ENCODE assay signal across 21 cellular contexts in the genomic region with DNA sequence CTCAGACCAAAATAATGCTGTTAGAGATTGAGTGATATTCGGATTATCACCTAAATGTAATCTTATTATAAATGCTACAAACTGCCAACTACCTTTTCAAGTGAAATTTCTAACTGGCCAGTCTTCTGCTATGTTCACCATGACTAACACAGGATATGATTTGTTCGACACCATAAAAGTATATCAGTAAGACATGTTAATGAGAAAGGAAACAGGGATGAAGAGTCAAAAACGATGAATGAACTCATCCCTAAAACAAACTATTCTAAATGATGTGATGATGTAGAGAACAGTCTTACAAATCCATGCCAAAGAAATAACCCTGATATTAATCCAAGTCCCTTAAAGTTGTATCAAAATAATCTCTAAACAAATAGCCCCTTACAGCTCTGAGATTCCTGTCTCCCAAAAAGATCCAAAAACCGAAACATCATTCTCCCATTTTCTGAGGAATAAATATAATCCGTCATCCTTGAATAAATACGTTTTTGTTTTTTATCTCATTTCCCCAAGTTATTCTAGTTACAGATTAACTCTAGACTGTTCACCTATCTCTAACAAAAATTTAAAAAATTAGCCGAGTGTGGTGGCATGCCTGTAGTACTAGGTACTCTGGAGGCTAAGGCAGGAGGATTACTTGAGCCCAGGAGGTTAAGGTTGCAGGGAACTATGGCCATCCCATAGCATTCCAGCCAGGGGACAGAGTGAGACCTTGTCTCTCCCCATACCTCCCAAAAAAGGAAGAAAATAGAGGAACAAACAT. TPM values are rescaled to one million over a fixed set of nuclear protein-coding genes. Genes with fewer than 3 reads are reported as not detected.
A peak's percentile ranks its signal among the peaks of the same experiment; 100 is the strongest.
DNase-seq lines count a peak whose midpoint lies in the region; ATAC-seq and TF ChIP-seq lines count a peak whose summit lies in the region.
"Had no signal": no experiment of that assay in that cellular context is flagged by ENCODE, and none has a peak within 500 bp of the region (broad histone marks: within the 10 kb centered on the region; RNA-seq: fewer than 3 reads in every experiment).

No MANE protein-coding gene starts in this region.

- no peaks in the 10 kb centered on the region for H3K79me2 ChIP-seq in trophoblast cell (ENCODE audit: control insufficient read depth, insufficient read depth, low read length, poor library complexity)

- H2AFZ ChIP-seq in IMR-90 (replicated peaks; ENCODE audit: low read length, poor library complexity), result no peak overlapping the region
- no peak overlapping the region for H2AFZ ChIP-seq in trophoblast cell (ENCODE audit: insufficient read depth, low read length, poor library complexity)

- no peak overlapping the region for H2AK5ac ChIP-seq in IMR-90 (ENCODE audit: low read depth, low read length)
- H2AK5ac ChIP-seq in trophoblast cell (ENCODE audit: low read length), result no peak overlapping the region

- H3K4me1 Mint-ChIP-seq in activated T-cell treated with anti-CD3 and anti-CD28 coated beads, Interleukin-2, amount 50 U/mL, for 4 hours (ENCODE audit: low read depth), result peaks cover 94% of the 10 kb centered on the region

- H2BK120ac ChIP-seq in IMR-90 (ENCODE audit: low read depth, low read length), result no peak overlapping the region
- no peak overlapping the region for H2BK120ac ChIP-seq in trophoblast cell (ENCODE audit: insufficient read depth, low read length, poor library complexity)

- H3K4me2 ChIP-seq in IMR-90 (ENCODE audit: low read depth, low read length) (no peak overlapping the region), trophoblast cell (ENCODE audit: low read length) (no peak overlapping the region)

- H3K4me1 ChIP-seq in IMR-90 (ENCODE audit: control insufficient read depth, insufficient read depth, low read length) (peaks cover 2% of the 10 kb centered on the region), trophoblast cell (ENCODE audit: control insufficient read depth in 1 of 2, insufficient read depth in 2 of 2, low read length in 2 of 2) (peaks cover 0 to 2% of the 10 kb centered on the region in 2 experiments), lower lobe of right lung (peaks cover 91% of the 10 kb centered on the region), stomach (peaks cover 34 to 98% (median 70%) of the 10 kb centered on the region in 4 donors), adrenal gland (replicated peaks in 1 of 2) (peaks cover 15 to 55% of the 10 kb centered on the region in 2 donors)
- H3K4me1 ChIP-seq: colonic mucosa had no signal

- no peak overlapping the region for H4K8ac ChIP-seq in IMR-90 (ENCODE audit: low read depth in 2 of 2, low read length in 2 of 2)
- H4K8ac ChIP-seq in trophoblast cell (ENCODE audit: low read depth, low read length), result no peak overlapping the region

- no peak for TF ChIP-seq CTCF in IMR-90 (conservative IDR thresholded peaks at IDR 0.05; ENCODE audit: low read depth, low read length)
- TF ChIP-seq CTCF in fibroblast of mammary gland (conservative IDR thresholded peaks at IDR 0.05; ENCODE audit: control insufficient read depth, insufficient read depth, low read depth, low read length), result no peak
- no peak for TF ChIP-seq CTCF in lower lobe of right lung (IDR thresholded peaks at IDR 0.05)
- TF ChIP-seq CTCF in stomach (IDR thresholded peaks at IDR 0.05), result no peak
- no peak for TF ChIP-seq CTCF in adrenal gland (IDR thresholded peaks at IDR 0.05)

- H3K79me1 ChIP-seq in IMR-90 (ENCODE audit: low read depth in 1 of 2, low read length in 2 of 2), result peaks cover 3 to 54% of the 10 kb centered on the region in 2 experiments; a peak in 3 of 4 replicates
- no peaks in the 10 kb centered on the region for H3K79me1 ChIP-seq in trophoblast cell (ENCODE audit: low read length)

- H2AK9ac ChIP-seq in IMR-90 (replicated peaks; ENCODE audit: low read depth, low read length, poor library complexity), result no peak overlapping the region

- peaks cover 71% of the 10 kb centered on the region for H4K20me1 ChIP-seq in IMR-90 (ENCODE audit: insufficient read depth, low read length)

- CTCF ChIA-PET in IMR-90 (lab: Yijun Ruan, JAX), result interaction anchor here (1.1 to 1.5 kb wide), 2 partner anchors 12 to 218 kb away, joined by 3 to 5 read pairs; no protein-coding TSS in a partner anchor

- no peaks in the 10 kb centered on the region for H3K27me3 Mint-ChIP-seq in activated T-cell treated with anti-CD3 and anti-CD28 coated beads, Interleukin-2, amount 50 U/mL, for 4 hours (ENCODE audit: low read depth)
- H3K27me3 Mint-ChIP-seq: type B pancreatic cell had no signal

- no peak overlapping the region for H3K4ac ChIP-seq in IMR-90 (ENCODE audit: low read depth, low read length)
- peak overlapping the region; percentile 72 for H3K4ac ChIP-seq in trophoblast cell (ENCODE audit: low read depth, low read length)

- intact Hi-C loops in IMR-90 (cut with micrococcal nuclease) (no loop called here), lower lobe of right lung (cut with DNase I) (no loop called here), stomach (cut with DNase I; ENCODE audit: low total_unique reads) (no loop called here), adrenal gland (cut with DNase I) (no loop called here)

- H4K12ac ChIP-seq in trophoblast cell (ENCODE audit: low read depth, low read length), result no peak overlapping the region

- WGBS in IMR-90 (ENCODE audit: extremely low coverage in 2 of 2, insufficient read length in 1 of 2), 2 experiments, result no CpG with 5 or more reads among the region's 7 CpGs
- WGBS in trophoblast cell (ENCODE audit: extremely low coverage, insufficient coverage, insufficient read length), result no CpG with 5 or more reads among the region's 7 CpGs
- WGBS in stomach, 5 donors, result 48 to 60% (median 57%) methylated on average over 7 of the region's 7 CpGs
- 79 to 84% (median 82%) methylated on average over 7 of the region's 7 CpGs for WGBS in adrenal gland, 4 donors

- H3K23ac ChIP-seq in IMR-90 (ENCODE audit: low read depth, low read length), result 0 out of 2 replicates have a peak overlapping the region, but pooled peaks have one; percentile 11
- H3K23ac ChIP-seq in trophoblast cell (ENCODE audit: low read length), result no peak overlapping the region

- no peak for TF ChIP-seq RAD21 in IMR-90 (IDR thresholded peaks at IDR 0.05; ENCODE audit: low read length)

- dilution Hi-C loops in IMR-90 (cut with HindIII; ENCODE audit: low sequenced_read_pairs, unreplicated experiment), result no loop called here

- H4K91ac ChIP-seq in IMR-90 (ENCODE audit: insufficient read depth, low read depth, low read length), result no peak overlapping the region
- no peak overlapping the region for H4K91ac ChIP-seq in trophoblast cell (ENCODE audit: low read depth, low read length)

- H3K9me3 ChIP-seq in IMR-90 (ENCODE audit: control insufficient read depth, insufficient read depth, low read length), result no peaks in the 10 kb centered on the region
- no peaks in the 10 kb centered on the region for H3K9me3 ChIP-seq in trophoblast cell (ENCODE audit: insufficient read depth, low read depth, low read length)
- no peaks in the 10 kb centered on the region for H3K9me3 ChIP-seq in lower lobe of right lung
- H3K9me3 ChIP-seq in stomach, result no peaks in the 10 kb centered on the region
- no peaks in the 10 kb centered on the region for H3K9me3 ChIP-seq in adrenal gland (replicated peaks in 1 of 3)
- H3K9me3 ChIP-seq: colonic mucosa had no signal

- peaks cover 32% of the 10 kb centered on the region for H3K36me3 Mint-ChIP-seq in activated T-cell treated with anti-CD3 and anti-CD28 coated beads, Interleukin-2, amount 50 U/mL, for 4 hours (ENCODE audit: insufficient read depth)

- H3K27ac ChIP-seq in IMR-90 (ENCODE audit: insufficient read depth, low read length), result no peak overlapping the region
- H3K27ac ChIP-seq in trophoblast cell (ENCODE audit: low read depth, low read length), result no peak overlapping the region
- no peak overlapping the region for H3K27ac ChIP-seq in lower lobe of right lung
- H3K27ac ChIP-seq in stomach, result no peak overlapping the region
- H3K27ac ChIP-seq in adrenal gland, result no peak overlapping the region
- H3K27ac ChIP-seq: colonic mucosa, HL-60, WERI-Rb-1 had no signal

- H3K9me3 Mint-ChIP-seq in activated T-cell treated with anti-CD3 and anti-CD28 coated beads, Interleukin-2, amount 50 U/mL, for 4 hours, result no peaks in the 10 kb centered on the region

- in situ Hi-C loops in IMR-90 (cut with MboI; ENCODE audit: low sequenced_read_pairs), result no loop called here

- H3K9ac ChIP-seq in IMR-90 (ENCODE audit: low read depth, low read length) (no peak overlapping the region), trophoblast cell (ENCODE audit: low read length) (no peak overlapping the region)

- no peaks in the 10 kb centered on the region for H3K27me3 ChIP-seq in IMR-90 (ENCODE audit: control insufficient read depth, insufficient read depth, low read length)
- H3K27me3 ChIP-seq in trophoblast cell (ENCODE audit: insufficient read depth, low read length), result no peaks in the 10 kb centered on the region
- no peaks in the 10 kb centered on the region for H3K27me3 ChIP-seq in lower lobe of right lung (ENCODE audit: low read depth)
- no peaks in the 10 kb centered on the region for H3K27me3 ChIP-seq in stomach
- H3K27me3 ChIP-seq in adrenal gland, result no peaks in the 10 kb centered on the region
- H3K27me3 ChIP-seq: colonic mucosa had no signal

- BruUV-seq in IMR-90 (replicated peaks; lab: Mats Ljungman, UMichigan), result no TSS peak

- peak; percentile 55 to 68 for ATAC-seq in activated T-cell treated with anti-CD3 and anti-CD28 coated beads, Interleukin-2, amount 50 U/mL, for 4 hours
- ATAC-seq in IMR-90 (ENCODE audit: low read depth), result no peak
- no peak for ATAC-seq in lower lobe of right lung

- H3K9me1 ChIP-seq in IMR-90 (ENCODE audit: insufficient read depth, low read length), result 0 out of 2 replicates have a peak, but pooled peaks cover 5% of the 10 kb centered on the region

- TF ChIP-seq EP300 in stomach (IDR thresholded peaks at IDR 0.05), result no peak

- H2BK20ac ChIP-seq in IMR-90 (ENCODE audit: low read depth, low read length), result no peak overlapping the region

- H3K4me3 Mint-ChIP-seq in activated T-cell treated with anti-CD3 and anti-CD28 coated beads, Interleukin-2, amount 50 U/mL, for 4 hours, result no peak overlapping the region
- H3K4me3 Mint-ChIP-seq: type B pancreatic cell had no signal

- H3K14ac ChIP-seq in IMR-90 (replicated peaks; ENCODE audit: low read depth, low read length), result no peak overlapping the region
- H3K14ac ChIP-seq in trophoblast cell (ENCODE audit: low read length), result no peak overlapping the region

- H3K4me3 ChIP-seq in IMR-90 (ENCODE audit: insufficient read depth, low read depth, low read length) (no peak overlapping the region), fibroblast of mammary gland (ENCODE audit: control insufficient read depth, low read depth, low read length) (no peak overlapping the region), trophoblast cell (ENCODE audit: low read depth, low read length) (no peak overlapping the region), lower lobe of right lung (no peak overlapping the region), stomach (no peak overlapping the region), adrenal gland (no peak overlapping the region)
- H3K4me3 ChIP-seq: colonic mucosa had no signal

- H3K36me3 ChIP-seq in IMR-90 (ENCODE audit: control insufficient read depth, insufficient read depth, low read length) (0 out of 2 replicates have a peak, but pooled peaks cover 1% of the 10 kb centered on the region), trophoblast cell (ENCODE audit: control insufficient read depth in 1 of 2, insufficient read depth in 2 of 2, low read length in 2 of 2) (no peaks in the 10 kb centered on the region), lower lobe of right lung (no peaks in the 10 kb centered on the region), stomach (no peaks in the 10 kb centered on the region), adrenal gland (replicated peaks in 1 of 2) (no peaks in the 10 kb centered on the region)
- H3K36me3 ChIP-seq: colonic mucosa had no signal

- no peak for DNase-seq in activated T-cell treated with anti-CD3 and anti-CD28 coated beads, Interleukin-2, amount 50 U/mL, for 4 hours
- DNase-seq in activated T-cell treated with anti-CD3 and anti-CD28 coated beads for 4 hours, result no peak
- DNase-seq in IMR-90, result no peak
- DNase-seq in fibroblast of mammary gland (ENCODE audit: low read depth), result peak; percentile 8
- no peak for DNase-seq in trophoblast cell
- no peak for DNase-seq in lower lobe of right lung
- no peak for DNase-seq in stomach
- DNase-seq in adrenal gland, result no peak
- DNase-seq: activated CD8-positive, alpha-beta memory T cell treated with anti-CD3 and anti-CD28 coated beads for 24 hours; activated gamma-delta T cell treated with Interleukin-2 at 50 U/mL for 16 hours; colonic mucosa; DND-41; hypothalamus; KBM-7; midbrain; NCI-H2029; SHP77 treated with DMSO at 0.1 percent for 48 hours; stimulated activated CD4-positive, alpha-beta T cell treated with anti-CD3 and anti-CD28 coated beads, Interleukin-12 subunit alpha, Interleukin-12 subunit beta, amount 100 ng/mL, for 4 hours; WERI-Rb-1 had no signal

- H3K18ac ChIP-seq in IMR-90 (ENCODE audit: low read depth, low read length) (no peak overlapping the region), trophoblast cell (ENCODE audit: low read length) (no peak overlapping the region)

- H3K56ac ChIP-seq in IMR-90 (ENCODE audit: extremely low read depth, insufficient read depth, low read length), result no peak overlapping the region

- TF ChIP-seq POLR2A in IMR-90 (IDR thresholded peaks at IDR 0.05; ENCODE audit: low read depth, low read length) (no peak), stomach (IDR thresholded peaks at IDR 0.05) (no peak), adrenal gland (IDR thresholded peaks at IDR 0.05) (no peak)

- no peak overlapping the region for H2BK5ac ChIP-seq in IMR-90 (ENCODE audit: low read depth, low read length, poor library complexity, severe bottlenecking)
- no peak overlapping the region for H2BK5ac ChIP-seq in trophoblast cell (ENCODE audit: low read depth, low read length, poor library complexity)

- no peak overlapping the region for H2BK12ac ChIP-seq in trophoblast cell (ENCODE audit: low read length)

- no peak overlapping the region for H4K5ac ChIP-seq in IMR-90 (ENCODE audit: low read depth, low read length)

- POLR2A ChIA-PET in IMR-90 (lab: Charles Lee; ENCODE audit: unreplicated experiment), result no interaction called here

- H2BK15ac ChIP-seq in IMR-90 (ENCODE audit: low read depth, low read length), result no peak overlapping the region

RNA-seq across cellular contexts. Expression of gene SCAF11, which starts 9.1 kb away (rescaled TPM):
- 10 to 100 TPM; 92.2 to 94.9 (median 93.7) TPM for total RNA-seq in activated T-cell treated with anti-CD3 and anti-CD28 coated beads, Interleukin-2, amount 50 U/mL, for 4 hours
- total RNA-seq in IMR-90 (2012; rRNA removed), result 70.4 and 90.3 TPM in 2 replicates
- 32.0 and 33.9 TPM in 2 replicates for polyA plus RNA-seq in IMR-90 (2012; rRNA removed)
- 5.1 and 8.4 TPM in 2 replicates for polyA plus RNA-seq in IMR-90 (2012; cell fraction: cytosol; rRNA removed)
- polyA plus RNA-seq in IMR-90 (2012; cell fraction: nucleus; rRNA removed; ENCODE audit: low replicate concordance), result 6.6 and 82.0 TPM in 2 replicates
- 117 and 119 TPM in 2 replicates for polyA plus RNA-seq in trophoblast cell (2013)
- total RNA-seq in lower lobe of right lung, result 129 TPM
- 100 to 1,000 TPM in 4 of 5 donors, 10 to 100 TPM in 1; 80.8 to 246 (median 128) TPM for total RNA-seq in stomach
- 10 to 100 TPM; 17.4 to 27.5 (median 20.5) TPM for polyA plus RNA-seq in stomach
- total RNA-seq in adrenal gland, result 100 to 1,000 TPM in 3 of 8 donors, 10 to 100 TPM in 5; 69.5 to 170 (median 88.7) TPM
- polyA plus RNA-seq in adrenal gland, result 10 to 100 TPM; 19.1 to 84.4 (median 28.1) TPM

Comparison
In these comparisons a context has a peak if more than half of its experiments do, and no peak if none do; other contexts are left out.
1. ATAC-seq: peak in activated T-cell treated with anti-CD3 and anti-CD28 coated beads, Interleukin-2, amount 50 U/mL, for 4 hours (2 of 2); none in IMR-90 (single experiment) and lower lobe of right lung (0 of 2).